ENCODE assay signal across 1 cellular context in the genomic region with DNA sequence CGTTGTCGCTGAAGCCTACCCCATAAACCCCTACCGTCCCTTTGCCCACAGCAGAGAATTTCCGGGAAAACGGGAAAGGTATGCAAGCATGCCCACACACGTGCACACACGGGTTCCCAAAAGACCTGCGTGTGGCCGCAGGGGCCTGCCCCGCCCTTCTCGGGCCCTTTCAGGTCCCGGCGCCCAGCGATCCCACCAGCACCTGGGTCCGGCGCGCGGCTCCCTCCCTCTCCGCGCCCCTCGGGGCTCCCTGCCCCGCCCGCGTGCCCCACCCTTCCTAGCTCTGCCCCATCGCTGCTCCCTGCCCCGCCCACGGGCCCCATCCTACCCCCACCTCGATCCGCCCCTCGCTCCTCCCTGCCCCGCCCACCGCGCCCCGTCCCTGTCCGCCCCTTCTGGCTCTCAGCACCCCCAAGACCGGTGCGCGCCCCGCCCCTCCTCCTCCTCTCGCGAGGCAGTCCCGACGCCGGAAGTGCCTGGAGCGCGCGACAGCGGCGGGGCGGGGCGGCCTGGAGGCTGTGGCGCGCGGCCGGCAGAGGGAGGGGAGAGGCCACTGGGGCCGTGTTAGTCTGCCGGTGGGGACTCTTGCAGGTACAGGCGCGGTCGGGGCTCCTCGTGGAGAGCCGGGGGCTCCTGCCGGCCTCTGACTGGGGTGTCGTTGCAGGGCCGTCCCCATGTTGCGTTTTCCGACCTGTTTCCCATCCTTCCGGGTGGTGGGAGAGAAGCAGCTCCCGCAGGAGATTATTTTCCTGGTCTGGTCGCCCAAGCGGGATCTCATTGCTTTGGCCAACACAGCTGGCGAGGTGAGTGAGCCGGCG.
TF ChIP-seq lines count a peak whose summit lies in the region.

A gene with protein sequence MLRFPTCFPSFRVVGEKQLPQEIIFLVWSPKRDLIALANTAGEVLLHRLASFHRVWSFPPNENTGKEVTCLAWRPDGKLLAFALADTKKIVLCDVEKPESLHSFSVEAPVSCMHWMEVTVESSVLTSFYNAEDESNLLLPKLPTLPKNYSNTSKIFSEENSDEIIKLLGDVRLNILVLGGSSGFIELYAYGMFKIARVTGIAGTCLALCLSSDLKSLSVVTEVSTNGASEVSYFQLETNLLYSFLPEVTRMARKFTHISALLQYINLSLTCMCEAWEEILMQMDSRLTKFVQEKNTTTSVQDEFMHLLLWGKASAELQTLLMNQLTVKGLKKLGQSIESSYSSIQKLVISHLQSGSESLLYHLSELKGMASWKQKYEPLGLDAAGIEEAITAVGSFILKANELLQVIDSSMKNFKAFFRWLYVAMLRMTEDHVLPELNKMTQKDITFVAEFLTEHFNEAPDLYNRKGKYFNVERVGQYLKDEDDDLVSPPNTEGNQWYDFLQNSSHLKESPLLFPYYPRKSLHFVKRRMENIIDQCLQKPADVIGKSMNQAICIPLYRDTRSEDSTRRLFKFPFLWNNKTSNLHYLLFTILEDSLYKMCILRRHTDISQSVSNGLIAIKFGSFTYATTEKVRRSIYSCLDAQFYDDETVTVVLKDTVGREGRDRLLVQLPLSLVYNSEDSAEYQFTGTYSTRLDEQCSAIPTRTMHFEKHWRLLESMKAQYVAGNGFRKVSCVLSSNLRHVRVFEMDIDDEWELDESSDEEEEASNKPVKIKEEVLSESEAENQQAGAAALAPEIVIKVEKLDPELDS (plus strand): TSS at position 510 of the 818 bp plus-strand sequence. CDS start 165 bp downstream, at position 675.

TF ChIP-seq in SK-N-SH, 30 proteins besides CTCF, POLR2A, EP300 and RAD21 (continued from another document):
- TF ChIP-seq, protein P1, sequence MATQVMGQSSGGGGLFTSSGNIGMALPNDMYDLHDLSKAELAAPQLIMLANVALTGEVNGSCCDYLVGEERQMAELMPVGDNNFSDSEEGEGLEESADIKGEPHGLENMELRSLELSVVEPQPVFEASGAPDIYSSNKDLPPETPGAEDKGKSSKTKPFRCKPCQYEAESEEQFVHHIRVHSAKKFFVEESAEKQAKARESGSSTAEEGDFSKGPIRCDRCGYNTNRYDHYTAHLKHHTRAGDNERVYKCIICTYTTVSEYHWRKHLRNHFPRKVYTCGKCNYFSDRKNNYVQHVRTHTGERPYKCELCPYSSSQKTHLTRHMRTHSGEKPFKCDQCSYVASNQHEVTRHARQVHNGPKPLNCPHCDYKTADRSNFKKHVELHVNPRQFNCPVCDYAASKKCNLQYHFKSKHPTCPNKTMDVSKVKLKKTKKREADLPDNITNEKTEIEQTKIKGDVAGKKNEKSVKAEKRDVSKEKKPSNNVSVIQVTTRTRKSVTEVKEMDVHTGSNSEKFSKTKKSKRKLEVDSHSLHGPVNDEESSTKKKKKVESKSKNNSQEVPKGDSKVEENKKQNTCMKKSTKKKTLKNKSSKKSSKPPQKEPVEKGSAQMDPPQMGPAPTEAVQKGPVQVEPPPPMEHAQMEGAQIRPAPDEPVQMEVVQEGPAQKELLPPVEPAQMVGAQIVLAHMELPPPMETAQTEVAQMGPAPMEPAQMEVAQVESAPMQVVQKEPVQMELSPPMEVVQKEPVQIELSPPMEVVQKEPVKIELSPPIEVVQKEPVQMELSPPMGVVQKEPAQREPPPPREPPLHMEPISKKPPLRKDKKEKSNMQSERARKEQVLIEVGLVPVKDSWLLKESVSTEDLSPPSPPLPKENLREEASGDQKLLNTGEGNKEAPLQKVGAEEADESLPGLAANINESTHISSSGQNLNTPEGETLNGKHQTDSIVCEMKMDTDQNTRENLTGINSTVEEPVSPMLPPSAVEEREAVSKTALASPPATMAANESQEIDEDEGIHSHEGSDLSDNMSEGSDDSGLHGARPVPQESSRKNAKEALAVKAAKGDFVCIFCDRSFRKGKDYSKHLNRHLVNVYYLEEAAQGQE (IDR thresholded peaks at IDR 0.05; ENCODE audit: low read depth, low read length), result 0 out of 2 replicates have a peak, but pooled peaks have one; percentile 9
- peak; percentile 81 for TF ChIP-seq TAF1 (IDR thresholded peaks at IDR 0.05; ENCODE audit: borderline replicate concordance, low read depth, low read length)
- TF ChIP-seq, protein P2, sequence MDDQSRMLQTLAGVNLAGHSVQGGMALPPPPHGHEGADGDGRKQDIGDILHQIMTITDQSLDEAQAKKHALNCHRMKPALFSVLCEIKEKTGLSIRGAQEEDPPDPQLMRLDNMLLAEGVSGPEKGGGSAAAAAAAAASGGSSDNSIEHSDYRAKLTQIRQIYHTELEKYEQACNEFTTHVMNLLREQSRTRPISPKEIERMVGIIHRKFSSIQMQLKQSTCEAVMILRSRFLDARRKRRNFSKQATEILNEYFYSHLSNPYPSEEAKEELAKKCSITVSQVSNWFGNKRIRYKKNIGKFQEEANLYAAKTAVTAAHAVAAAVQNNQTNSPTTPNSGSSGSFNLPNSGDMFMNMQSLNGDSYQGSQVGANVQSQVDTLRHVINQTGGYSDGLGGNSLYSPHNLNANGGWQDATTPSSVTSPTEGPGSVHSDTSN (IDR thresholded peaks at IDR 0.05), result no peak
- no peak for TF ChIP-seq JUND (IDR thresholded peaks at IDR 0.05)
- no peak for TF ChIP-seq FOXJ3 (CRISPR knock-in tag; IDR thresholded peaks at IDR 0.05)
- TF ChIP-seq, protein P3, sequence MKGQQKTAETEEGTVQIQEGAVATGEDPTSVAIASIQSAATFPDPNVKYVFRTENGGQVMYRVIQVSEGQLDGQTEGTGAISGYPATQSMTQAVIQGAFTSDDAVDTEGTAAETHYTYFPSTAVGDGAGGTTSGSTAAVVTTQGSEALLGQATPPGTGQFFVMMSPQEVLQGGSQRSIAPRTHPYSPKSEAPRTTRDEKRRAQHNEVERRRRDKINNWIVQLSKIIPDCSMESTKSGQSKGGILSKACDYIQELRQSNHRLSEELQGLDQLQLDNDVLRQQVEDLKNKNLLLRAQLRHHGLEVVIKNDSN (IDR thresholded peaks at IDR 0.05; ENCODE audit: borderline replicate concordance, low read depth), result no peak
- TF ChIP-seq POLR2AphosphoS5 (IDR thresholded peaks at IDR 0.05; ENCODE audit: low read depth, low read length), result peak; percentile 66
- TF ChIP-seq, protein P4, sequence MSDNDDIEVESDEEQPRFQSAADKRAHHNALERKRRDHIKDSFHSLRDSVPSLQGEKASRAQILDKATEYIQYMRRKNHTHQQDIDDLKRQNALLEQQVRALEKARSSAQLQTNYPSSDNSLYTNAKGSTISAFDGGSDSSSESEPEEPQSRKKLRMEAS (IDR thresholded peaks at IDR 0.05; ENCODE audit: low read depth), result peak; percentile 75
